20 cellular contexts compared by ENCODE assay signal in the genomic region with DNA sequence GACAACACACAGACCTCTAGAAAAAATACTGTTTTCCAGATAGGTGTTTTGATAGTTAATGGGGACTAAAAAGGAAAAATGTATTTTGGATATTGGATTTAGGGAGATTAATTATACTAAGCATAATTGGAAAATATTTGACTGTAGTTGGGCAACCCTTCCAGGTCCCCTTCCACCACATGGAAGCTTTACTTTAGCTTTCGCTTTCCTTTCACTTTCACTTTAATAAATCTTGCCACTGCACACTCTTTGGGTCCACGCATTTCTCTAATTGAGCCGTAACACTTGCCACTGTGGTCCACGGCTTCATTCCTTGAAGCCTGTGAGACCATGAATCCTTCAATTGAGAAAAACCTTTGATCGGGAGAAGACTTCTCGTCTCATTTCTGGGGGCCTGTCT. TPM values are rescaled to one million over a fixed set of nuclear protein-coding genes. Genes with fewer than 3 reads are reported as not detected.
"Had no signal": no experiment of that assay in that cellular context is flagged by ENCODE, and none has a peak within 500 bp of the region (broad histone marks: within the 10 kb centered on the region; RNA-seq: fewer than 3 reads in every experiment).

No MANE protein-coding gene starts in this region.

- H3K4me1 Mint-ChIP-seq: natural killer cell had no signal

- DNase-seq: activated CD4-positive, alpha-beta T cell treated with anti-CD3 and anti-CD28 coated beads, Interleukin-2, amount 50 U/mL, for 48 hours; activated naive CD4-positive, alpha-beta T cell treated with anti-CD3 and anti-CD28 coated beads, Interleukin-2, amount 10 ng/mL, durations not matched to agents 7 days and 5 days; activated T-cell treated with anti-CD3 and anti-CD28 coated beads, Interleukin-2, amount 50 U/mL, for 1 hour; dorsolateral prefrontal cortex; endodermal cell; mucosa of descending colon; natural killer cell; stimulated activated CD4-positive, alpha-beta T cell treated with anti-CD3 and anti-CD28 coated beads, Interleukin-2, amount 100 ng/mL, for 48 hours; stimulated activated naive B cell treated with anti-CD40 and anti-IgM and Interleukin-4, amounts not matched to agents 10 μg/mL and 1 μg/mL and 100 μg/mL, for 72 hours; T-helper 9 cell; thyroid gland; uterus had no signal

- H3K27ac ChIP-seq: cardiac muscle cell, neutrophil, thyroid gland, uterus had no signal

- ATAC-seq: left lobe of liver; mucosa of descending colon; natural killer cell; stimulated activated naive B cell treated with anti-CD40 and anti-IgM and Interleukin-4, amounts not matched to agents 10 μg/mL and 1 μg/mL and 100 μg/mL, for 72 hours had no signal

- H3K36me3 Mint-ChIP-seq: activated naive CD4-positive, alpha-beta T cell treated with anti-CD3 and anti-CD28 coated beads, Interleukin-2, amount 10 ng/mL, durations not matched to agents 7 days and 5 days; natural killer cell; stimulated activated naive B cell treated with anti-CD40 and anti-IgM and Interleukin-4, amounts not matched to agents 10 μg/mL and 1 μg/mL and 100 μg/mL, for 72 hours had no signal

- H3K9me3 ChIP-seq: mucosa of descending colon, thyroid gland, uterus had no signal

- FAIRE-seq: keratinocyte had no signal

- H3K27ac Mint-ChIP-seq: activated naive CD4-positive, alpha-beta T cell treated with anti-CD3 and anti-CD28 coated beads, Interleukin-2, amount 10 ng/mL, durations not matched to agents 7 days and 5 days; activated T-helper 2 cell treated with anti-CD3 and anti-CD28 coated beads, Interferon-gamma antibody, Interleukin-2, Interleukin-4, amounts not matched to agents 10 μg/mL and 5 μg/mL and 100 μg/mL, durations not matched to agents 14 hours and 24 hours and 36 hours; endodermal cell; natural killer cell; stimulated activated naive B cell treated with anti-CD40 and anti-IgM and Interleukin-4, amounts not matched to agents 10 μg/mL and 1 μg/mL and 100 μg/mL, for 72 hours had no signal

- H3K4me3 ChIP-seq: cardiac muscle cell, dorsolateral prefrontal cortex, mucosa of descending colon, thyroid gland, uterus had no signal

- H3K4me3 Mint-ChIP-seq: activated naive CD4-positive, alpha-beta T cell treated with anti-CD3 and anti-CD28 coated beads, Interleukin-2, amount 10 ng/mL, durations not matched to agents 7 days and 5 days; endodermal cell; natural killer cell; stimulated activated naive B cell treated with anti-CD40 and anti-IgM and Interleukin-4, amounts not matched to agents 10 μg/mL and 1 μg/mL and 100 μg/mL, for 72 hours had no signal

- H3K27me3 ChIP-seq: cardiac muscle cell, dorsolateral prefrontal cortex, neutrophil, thyroid gland, uterus had no signal

- H3K9me3 Mint-ChIP-seq: activated naive CD4-positive, alpha-beta T cell treated with anti-CD3 and anti-CD28 coated beads, Interleukin-2, amount 10 ng/mL, durations not matched to agents 7 days and 5 days; activated T-helper 2 cell treated with anti-CD3 and anti-CD28 coated beads, Interferon-gamma antibody, Interleukin-2, Interleukin-4, amounts not matched to agents 10 μg/mL and 5 μg/mL and 100 μg/mL, durations not matched to agents 14 hours and 24 hours and 36 hours; endodermal cell; natural killer cell; stimulated activated naive B cell treated with anti-CD40 and anti-IgM and Interleukin-4, amounts not matched to agents 10 μg/mL and 1 μg/mL and 100 μg/mL, for 72 hours had no signal

- H3K36me3 ChIP-seq: cardiac muscle cell, neutrophil, thyroid gland, uterus had no signal

- H3K4me1 ChIP-seq: thyroid gland, uterus had no signal

RNA-seq across cellular contexts. Expression of gene GLDN, which starts 15.5 kb away (rescaled TPM):
- total RNA-seq: epithelial cell of proximal tubule, lung microvascular endothelial cell, natural killer cell, renal cortical epithelial cell had no signal
- polyA plus RNA-seq: cardiac muscle cell had no signal

RNA-seq across cellular contexts. Expression of gene CYP19A1, which starts 18.6 kb away (rescaled TPM):
- total RNA-seq: endodermal cell, epithelial cell of proximal tubule, left lobe of liver, lung microvascular endothelial cell, natural killer cell, renal cortical epithelial cell, uterus had no signal
- polyA plus RNA-seq: keratinocyte had no signal
